In the genomic region with DNA sequence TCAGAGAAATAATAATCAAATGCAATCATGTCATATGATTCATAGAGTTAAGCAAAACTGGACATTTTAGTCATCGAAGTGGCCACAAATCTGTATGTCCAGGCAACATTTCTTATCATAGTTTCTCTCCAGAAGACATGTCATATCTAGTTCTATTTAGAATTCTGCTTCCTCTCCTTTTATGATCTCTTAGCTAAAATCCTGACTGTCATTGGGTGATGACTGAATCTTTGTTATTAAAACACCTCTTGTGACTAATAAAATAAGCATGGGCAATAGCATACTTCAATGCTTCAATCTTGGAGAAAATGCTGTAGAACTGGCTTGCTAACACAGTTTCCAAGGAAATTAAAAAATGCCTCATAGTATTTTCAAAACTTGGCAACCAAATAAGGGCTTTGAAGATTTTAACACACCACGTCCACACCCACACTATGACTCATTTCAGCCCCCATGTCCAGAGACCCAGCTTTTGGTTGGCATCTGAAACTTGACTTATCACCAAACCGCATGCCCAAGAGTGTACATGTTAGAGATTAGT, we compare ENCODE assay signal across 15 cellular contexts.
DNase-seq lines count a peak whose midpoint lies in the region; ATAC-seq, FAIRE-seq and TF ChIP-seq lines count a peak whose summit lies in the region.
"Had no signal": no experiment of that assay in that cellular context is flagged by ENCODE, and none has a peak within 500 bp of the region (broad histone marks: within the 10 kb centered on the region; RNA-seq: fewer than 3 reads in every experiment).

No MANE protein-coding gene starts in this region.

- no peaks in the 10 kb centered on the region for H3K9me3 ChIP-seq in HCT116 (ENCODE audit: control insufficient read depth in 1 of 2, insufficient read depth in 1 of 2, low read depth in 1 of 2, low read length in 2 of 2)
- H3K9me3 ChIP-seq in HepG2 (ENCODE audit: low read length): no peaks in the 10 kb centered on the region
- H3K9me3 ChIP-seq: pancreas had no signal

- no peaks in the 10 kb centered on the region for H3K36me3 ChIP-seq in HCT116 (ENCODE audit: control insufficient read depth in 1 of 2, insufficient read depth in 2 of 2, low read length in 2 of 2)
- H3K36me3 ChIP-seq in HepG2 (replicated peaks in 1 of 2; ENCODE audit: control insufficient read depth in 1 of 2, insufficient read depth in 2 of 2, low read length in 2 of 2): no peaks in the 10 kb centered on the region
- H3K36me3 ChIP-seq: pancreas had no signal

- no peak overlapping the region for H2AFZ ChIP-seq in HCT116 (ENCODE audit: low read depth, low read length, poor library complexity, severe bottlenecking)
- H2AFZ ChIP-seq in HepG2 (ENCODE audit: low read length): no peak overlapping the region

- no peaks in the 10 kb centered on the region for H3K27me3 Mint-ChIP-seq in type B pancreatic cell
- H3K27me3 Mint-ChIP-seq: activated T-helper 17 cell treated with anti-CD3 and anti-CD28 coated beads, Interleukin-2, amount 50 U/mL, for 72 hours; memory B cell had no signal

- H3K9me2 ChIP-seq in HCT116 (ENCODE audit: insufficient read depth): no peaks in the 10 kb centered on the region

- FAIRE-seq in HepG2 (lab: Jason Lieb, UNC): no peak

- H3K9me3 Mint-ChIP-seq in type B pancreatic cell: peaks cover 4% of the 10 kb centered on the region
- H3K9me3 Mint-ChIP-seq: activated T-helper 17 cell treated with anti-CD3 and anti-CD28 coated beads, Interleukin-2, amount 50 U/mL, for 72 hours; memory B cell had no signal

- no peak overlapping the region for H3K9ac ChIP-seq in HCT116 (ENCODE audit: low read length)
- no peak overlapping the region for H3K9ac ChIP-seq in HepG2 (ENCODE audit: insufficient read depth, low read depth, low read length)

- WGBS in HepG2 (ENCODE audit: low lambda C conversion rate): 4% methylated on average over 3 of the region's 3 CpGs
- 33 to 36% methylated on average over 3 of the region's 3 CpGs for WGBS in lower leg skin, 2 donors

- RAD21 ChIA-PET in HCT116 (lab: Charles Lee; ENCODE audit: low non-redundant PET in 1 of 2, low total read pairs in 2 of 2, uncharacterized antibody in 2 of 2, unreplicated experiment in 2 of 2): no interaction called here

- TF ChIP-seq EP300 in HepG2 (IDR thresholded peaks at IDR 0.05; ENCODE audit: low read depth in 2 of 2, low read length in 2 of 2): no peak
- no peak for TF ChIP-seq EP300 in HepG2 (CRISPR knock-in tag; IDR thresholded peaks at IDR 0.05; ENCODE audit: borderline replicate concordance)

- BruUV-seq in HCT116 (replicated peaks; lab: Mats Ljungman, UMichigan): no TSS peak
- BruUV-seq in HepG2 (replicated peaks; lab: Mats Ljungman, UMichigan): no TSS peak

- CTCF ChIA-PET in HCT116 (lab: Charles Lee): no interaction called here
- CTCF ChIA-PET in HepG2 (lab: Yijun Ruan, JAX; ENCODE audit: low intra/inter-chr PET ratio, low total read pairs): no interaction called here

- no peak overlapping the region; the same call in 1 of the 2 replicates for H3K4me2 ChIP-seq in HCT116 (ENCODE audit: low read length)
- no peak overlapping the region for H3K4me2 ChIP-seq in HepG2 (ENCODE audit: low read depth, low read length)

- no peaks in the 10 kb centered on the region for H3K36me3 Mint-ChIP-seq in type B pancreatic cell
- H3K36me3 Mint-ChIP-seq: memory B cell had no signal

- in situ Hi-C loops in HepG2 (cut with HindIII; ENCODE audit: extremely low pct_ligation_motif_present, low pct_unique_long_range_greater_than_20kb): no loop called here

- TF ChIP-seq RAD21 in HCT116 (IDR thresholded peaks at IDR 0.05; ENCODE audit: low read depth) (no peak), HepG2 (CRISPR knock-in tag; IDR thresholded peaks at IDR 0.05) (no peak)

- H4K20me1 ChIP-seq in HCT116 (ENCODE audit: insufficient read depth) (no peaks in the 10 kb centered on the region), HepG2 (ENCODE audit: insufficient read depth, low read length) (no peaks in the 10 kb centered on the region)

- peaks cover 0 to 8% of the 10 kb centered on the region in 2 experiments; a peak in 1 of 4 replicates for H3K4me1 ChIP-seq in HCT116 (ENCODE audit: control insufficient read depth in 1 of 2, insufficient read depth in 2 of 2, low read length in 2 of 2)
- H3K4me1 ChIP-seq in HepG2 (ENCODE audit: insufficient read depth, low read length): no peaks in the 10 kb centered on the region
- H3K4me1 ChIP-seq: pancreas had no signal

- H3K4me3 ChIP-seq in HCT116 (replicated peaks in 1 of 2; ENCODE audit: low read depth in 1 of 2, low read length in 2 of 2) (no peak overlapping the region), fibroblast of the aortic adventitia (ENCODE audit: low read depth, low read length) (no peak overlapping the region), HepG2 (replicated peaks in 1 of 3; ENCODE audit: insufficient read depth in 1 of 3, low read depth in 2 of 3, low read length in 3 of 3) (no peak overlapping the region), lower leg skin (ENCODE audit: low read depth, poor library complexity, severe bottlenecking) (no peak overlapping the region)
- H3K4me3 ChIP-seq: pancreas had no signal

- peak; percentile 3 for DNase-seq in HCT116 (ENCODE audit: low read depth, low spot score)
- peak; percentile 3 for DNase-seq in SW480 (ENCODE audit: low spot score)
- DNase-seq in fibroblast of the aortic adventitia (ENCODE audit: low read depth): peak; percentile 90
- DNase-seq in type B pancreatic cell (ENCODE audit: extremely low spot score, unreplicated experiment): no peak
- DNase-seq in NCI-H510A (lab: John Stamatoyannopoulos, UW): no peak
- DNase-seq in HepG2 (ENCODE audit: low spot score): no peak
- no peak for DNase-seq in lower leg skin (ENCODE audit: low spot score in 2 of 2)
- DNase-seq: activated CD4-positive, alpha-beta T cell treated with anti-CD3 and anti-CD28 coated beads for 48 hours; cerebellar nuclear complex; DMS79; NCI-H1092; pancreas; substantia nigra had no signal

- H3K27me3 ChIP-seq in HCT116 (ENCODE audit: insufficient read depth, low read length) (no peaks in the 10 kb centered on the region), HepG2 (ENCODE audit: control insufficient read depth in 1 of 2, insufficient read depth in 2 of 2, low read length in 2 of 2) (no peaks in the 10 kb centered on the region)
- H3K27me3 ChIP-seq: pancreas had no signal

- no peaks in the 10 kb centered on the region for H3K79me2 ChIP-seq in HCT116 (ENCODE audit: insufficient read depth, low read length)
- H3K79me2 ChIP-seq in HepG2 (ENCODE audit: insufficient read depth, low read length): no peaks in the 10 kb centered on the region

- H3K4me3 Mint-ChIP-seq in type B pancreatic cell: peak overlapping the region; percentile 27
- H3K4me3 Mint-ChIP-seq: activated T-helper 17 cell treated with anti-CD3 and anti-CD28 coated beads, Interleukin-2, amount 50 U/mL, for 72 hours; memory B cell had no signal

- TF ChIP-seq POLR2A in HCT116 (IDR thresholded peaks at IDR 0.05; ENCODE audit: borderline replicate concordance, extremely low read depth, insufficient read depth, insufficient read length): no peak
- TF ChIP-seq POLR2A in HepG2 (IDR thresholded peaks at IDR 0.05; ENCODE audit: insufficient read depth in 1 of 2, low read depth in 2 of 2, low read length in 2 of 2): no peak
- no peak for TF ChIP-seq POLR2A in lower leg skin (IDR thresholded peaks at IDR 0.05)

- intact Hi-C loops in HCT116 (cut with micrococcal nuclease) (no loop called here), HepG2 (cut with micrococcal nuclease; ENCODE audit: unreplicated experiment) (no loop called here), lower leg skin (cut with DNase I; ENCODE audit: low total_unique reads) (no loop called here)

- H3K27ac Mint-ChIP-seq in type B pancreatic cell: peak overlapping the region; percentile 91
- H3K27ac Mint-ChIP-seq: activated T-helper 17 cell treated with anti-CD3 and anti-CD28 coated beads, Interleukin-2, amount 50 U/mL, for 72 hours; memory B cell had no signal

- ATAC-seq in HCT116 (no peak), HepG2 (no peak)

- POLR2A ChIA-PET in HCT116 (lab: Charles Lee) (no interaction called here), HepG2 (lab: Yijun Ruan, JAX) (no interaction called here)

- H3K27ac ChIP-seq in HCT116 (ENCODE audit: low read depth, low read length): no peak overlapping the region
- H3K27ac ChIP-seq in HepG2 (ENCODE audit: extremely low read length, insufficient read depth, low read length): no peak overlapping the region
- H3K27ac ChIP-seq: pancreas had no signal

- TF ChIP-seq CTCF in HCT116 (IDR thresholded peaks at IDR 0.05 in 2 of 3, conservative IDR thresholded peaks at IDR 0.05 in 1 of 3; ENCODE audit: borderline replicate concordance in 1 of 3, insufficient read depth in 1 of 3, low read depth in 2 of 3, low read length in 2 of 3) (no peak), fibroblast of the aortic adventitia (IDR thresholded peaks at IDR 0.05; ENCODE audit: insufficient read depth, low read length) (no peak), type B pancreatic cell (conservative IDR thresholded peaks at IDR 0.05) (no peak), HepG2 (CRISPR knock-in tag; IDR thresholded peaks at IDR 0.05) (no peak), lower leg skin (IDR thresholded peaks at IDR 0.05) (no peak)

- H3K4me1 Mint-ChIP-seq in type B pancreatic cell (ENCODE audit: unreplicated experiment): peaks cover 6% of the 10 kb centered on the region
- H3K4me1 Mint-ChIP-seq: activated T-helper 17 cell treated with anti-CD3 and anti-CD28 coated beads, Interleukin-2, amount 50 U/mL, for 72 hours; memory B cell had no signal

TF ChIP-seq in HCT116, 20 proteins besides CTCF, POLR2A, EP300 and RAD21 (continues in another document):
- TF ChIP-seq, protein P1, sequence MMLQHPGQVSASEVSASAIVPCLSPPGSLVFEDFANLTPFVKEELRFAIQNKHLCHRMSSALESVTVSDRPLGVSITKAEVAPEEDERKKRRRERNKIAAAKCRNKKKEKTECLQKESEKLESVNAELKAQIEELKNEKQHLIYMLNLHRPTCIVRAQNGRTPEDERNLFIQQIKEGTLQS (IDR thresholded peaks at IDR 0.05): no peak
- TF ChIP-seq, protein P2, sequence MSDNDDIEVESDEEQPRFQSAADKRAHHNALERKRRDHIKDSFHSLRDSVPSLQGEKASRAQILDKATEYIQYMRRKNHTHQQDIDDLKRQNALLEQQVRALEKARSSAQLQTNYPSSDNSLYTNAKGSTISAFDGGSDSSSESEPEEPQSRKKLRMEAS (IDR thresholded peaks at IDR 0.05): no peak
- TF ChIP-seq SRF (IDR thresholded peaks at IDR 0.05; ENCODE audit: low read depth): no peak
- no peak for TF ChIP-seq ZNF274 (IDR thresholded peaks at IDR 0.05; ENCODE audit: low read depth, low read length)

TF ChIP-seq in HepG2, 621 proteins besides CTCF, POLR2A, EP300 and RAD21:
- no peak for TF ChIP-seq PITX1 (CRISPR knock-in tag; IDR thresholded peaks at IDR 0.05)
- TF ChIP-seq ZNF10 (CRISPR knock-in tag; IDR thresholded peaks at IDR 0.05; ENCODE audit: borderline replicate concordance, low read depth): no peak
TF ChIP-seq in HepG2: peak in this region for 0.

Comparison
In these comparisons a context has a peak if more than half of its experiments do, and no peak if none do; other contexts are left out.
1. DNase-seq: peak in HCT116 (single experiment), SW480 (single experiment) and fibroblast of the aortic adventitia (single experiment); none in type B pancreatic cell (single experiment), NCI-H510A (single experiment), HepG2 (single experiment) and lower leg skin (0 of 2).